Comparison of ENCODE assay signal across 9 cellular contexts in the genomic region with DNA sequence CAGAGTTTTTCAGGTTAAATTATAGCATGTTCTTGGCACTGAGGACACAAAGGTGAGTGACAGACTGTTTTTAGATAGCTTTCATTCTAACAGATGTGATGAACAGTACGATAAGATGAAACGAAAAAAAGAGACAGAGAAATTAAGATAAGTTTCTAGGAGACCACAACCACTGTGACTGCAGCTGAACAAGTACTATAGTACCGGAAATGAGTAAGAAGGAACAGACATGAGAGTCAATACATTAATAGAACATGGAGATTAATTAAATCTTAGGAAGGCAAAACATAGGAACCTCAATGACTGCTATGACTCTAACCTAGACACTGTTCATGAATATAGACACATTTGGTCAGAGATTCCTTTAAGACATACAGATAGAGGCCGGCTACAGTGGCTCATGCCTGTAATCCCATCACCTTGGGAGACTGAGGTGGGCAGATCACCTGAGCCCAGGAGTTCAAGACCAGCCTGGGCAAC. TPM values are rescaled to one million over a fixed set of nuclear protein-coding genes. Genes with fewer than 3 reads are reported as not detected.
DNase-seq lines count a peak whose midpoint lies in the region; ATAC-seq and TF ChIP-seq lines count a peak whose summit lies in the region.
"Had no signal": no experiment of that assay in that cellular context is flagged by ENCODE, and none has a peak within 500 bp of the region (broad histone marks: within the 10 kb centered on the region; RNA-seq: fewer than 3 reads in every experiment).

No MANE protein-coding gene starts in this region.

- BruUV-seq in mammary epithelial cell (replicated peaks; lab: Mats Ljungman, UMichigan): no TSS peak

- DNase-seq in CD4-positive, alpha-beta memory T cell: peak; percentile 38 to 50 (median 39)
- DNase-seq in activated CD4-positive, alpha-beta T cell treated with anti-CD3 and anti-CD28 coated beads, Interleukin-2, amount 10 ng/mL, durations not matched to agents 7 days and 5 days: peak; percentile 48
- DNase-seq in NCI-H748 (lab: John Stamatoyannopoulos, UW; ENCODE audit: unreplicated experiment) (no peak), dermis blood vessel endothelial cell (no peak), NCI-H1092 (lab: John Stamatoyannopoulos, UW) (no peak), mammary epithelial cell (no peak)

- peaks cover 1 to 4% of the 10 kb centered on the region in 2 donors for H3K36me3 Mint-ChIP-seq in CD4-positive, alpha-beta memory T cell
- H3K36me3 Mint-ChIP-seq in activated CD4-positive, alpha-beta T cell treated with anti-CD3 and anti-CD28 coated beads, Interleukin-2, amount 10 ng/mL, durations not matched to agents 7 days and 5 days (ENCODE audit: low read depth): peaks cover 30% of the 10 kb centered on the region

- H3K9ac ChIP-seq in mammary epithelial cell (ENCODE audit: insufficient read depth, low read length): no peak overlapping the region

- H3K4me1 ChIP-seq in CD4-positive, alpha-beta memory T cell (ENCODE audit: insufficient read depth, low read length): peaks cover 42% of the 10 kb centered on the region
- no peaks in the 10 kb centered on the region for H3K4me1 ChIP-seq in mammary epithelial cell (ENCODE audit: insufficient read depth, low read length)

- no peaks in the 10 kb centered on the region for H3K27me3 ChIP-seq in CD4-positive, alpha-beta memory T cell (ENCODE audit: insufficient read depth, low read length)
- H3K27me3 ChIP-seq in mammary epithelial cell (ENCODE audit: insufficient read depth, low read length): no peaks in the 10 kb centered on the region
- H3K27me3 ChIP-seq: neutrophil had no signal

- H3K36me3 ChIP-seq in CD4-positive, alpha-beta memory T cell (ENCODE audit: insufficient read depth, low read length): no peaks in the 10 kb centered on the region
- H3K36me3 ChIP-seq in mammary epithelial cell (ENCODE audit: insufficient read depth, low read length): no peaks in the 10 kb centered on the region
- H3K36me3 ChIP-seq: neutrophil had no signal

- no peaks in the 10 kb centered on the region for H3K27me3 Mint-ChIP-seq in CD4-positive, alpha-beta memory T cell
- no peaks in the 10 kb centered on the region for H3K27me3 Mint-ChIP-seq in activated CD4-positive, alpha-beta T cell treated with anti-CD3 and anti-CD28 coated beads, Interleukin-2, amount 10 ng/mL, durations not matched to agents 7 days and 5 days

- H3K79me2 ChIP-seq in mammary epithelial cell (ENCODE audit: insufficient read depth, low read length): peaks cover 12% of the 10 kb centered on the region

- H3K4me3 ChIP-seq in CD4-positive, alpha-beta memory T cell (ENCODE audit: low read length in 2 of 2): peak overlapping the region in 1 of 2 donors; percentile 32
- H3K4me3 ChIP-seq in mammary epithelial cell (replicated peaks in 1 of 3; ENCODE audit: insufficient read depth in 1 of 3, low read depth in 2 of 3, low read length in 3 of 3): no peak overlapping the region

- peak overlapping the region; percentile 17 to 78 (median 69) for H3K4me3 Mint-ChIP-seq in CD4-positive, alpha-beta memory T cell
- H3K4me3 Mint-ChIP-seq in activated CD4-positive, alpha-beta T cell treated with anti-CD3 and anti-CD28 coated beads, Interleukin-2, amount 10 ng/mL, durations not matched to agents 7 days and 5 days: peak overlapping the region; percentile 48

- CTCF ChIA-PET in CD4-positive, alpha-beta memory T cell (lab: Charles Lee; ENCODE audit: partially characterized antibody): no interaction called here
- CTCF ChIA-PET in activated CD4-positive, alpha-beta T cell treated with anti-CD3 and anti-CD28 coated beads, Interleukin-2, amount 10 ng/mL, durations not matched to agents 7 days and 5 days (lab: Charles Lee): interaction anchor here (0.6 to 0.7 kb wide), 2 partner anchors 77 to 840 kb away, joined by 3 to 4 read pairs; no protein-coding TSS in a partner anchor
- CTCF ChIA-PET in mammary epithelial cell (lab: Charles Lee; ENCODE audit: low non-redundant PET): no interaction called here

- ATAC-seq in GM19324 (IDR thresholded peaks at IDR 0.05; ENCODE audit: low FRiP score, unreplicated experiment) (peak; percentile 77), HG03039 (IDR thresholded peaks at IDR 0.05; ENCODE audit: unreplicated experiment) (peak; percentile 91)

- H4K20me1 ChIP-seq in mammary epithelial cell (ENCODE audit: insufficient read depth, low read length): no peaks in the 10 kb centered on the region

- intact Hi-C loops in CD4-positive, alpha-beta memory T cell (cut with micrococcal nuclease): loop anchor here (5.0 kb wide), 1 partner anchor 78 kb away; no protein-coding TSS in a partner anchor
- intact Hi-C loops in mammary epithelial cell (cut with micrococcal nuclease): no loop called here

- peaks cover 37 to 60% (median 47%) of the 10 kb centered on the region in 4 donors for H3K4me1 Mint-ChIP-seq in CD4-positive, alpha-beta memory T cell
- H3K4me1 Mint-ChIP-seq in activated CD4-positive, alpha-beta T cell treated with anti-CD3 and anti-CD28 coated beads, Interleukin-2, amount 10 ng/mL, durations not matched to agents 7 days and 5 days: peaks cover 52% of the 10 kb centered on the region

- POLR2A ChIA-PET in CD4-positive, alpha-beta memory T cell (lab: Charles Lee; ENCODE audit: partially characterized antibody): interaction anchor here (1.0 kb wide), 1 partner anchor 40 kb away, joined by 4 read pairs; a partner anchor contains a TSS
- POLR2A ChIA-PET in activated CD4-positive, alpha-beta T cell treated with anti-CD3 and anti-CD28 coated beads, Interleukin-2, amount 10 ng/mL, durations not matched to agents 7 days and 5 days (lab: Charles Lee): no interaction called here

- H2AFZ ChIP-seq in mammary epithelial cell (ENCODE audit: low read depth, low read length): no peak overlapping the region

- H3K9me3 ChIP-seq in CD4-positive, alpha-beta memory T cell (ENCODE audit: control insufficient read depth in 1 of 2, low read length in 2 of 2): no peaks in the 10 kb centered on the region
- H3K9me3 ChIP-seq in mammary epithelial cell (replicated peaks; ENCODE audit: insufficient read depth, low read length): no peaks in the 10 kb centered on the region
- H3K9me3 ChIP-seq: neutrophil had no signal

- no peak for TF ChIP-seq CTCF in mammary epithelial cell (conservative IDR thresholded peaks at IDR 0.05 in 1 of 2, IDR thresholded peaks at IDR 0.05 in 1 of 2; ENCODE audit: extremely low read depth in 1 of 2, insufficient read depth in 1 of 2, low read depth in 1 of 2, low read length in 2 of 2)

- no peak overlapping the region for H3K4me2 ChIP-seq in mammary epithelial cell (ENCODE audit: insufficient read depth, low read depth, low read length)

- no peaks in the 10 kb centered on the region for H3K9me3 Mint-ChIP-seq in CD4-positive, alpha-beta memory T cell
- H3K9me3 Mint-ChIP-seq in activated CD4-positive, alpha-beta T cell treated with anti-CD3 and anti-CD28 coated beads, Interleukin-2, amount 10 ng/mL, durations not matched to agents 7 days and 5 days: no peaks in the 10 kb centered on the region

- H3K27ac Mint-ChIP-seq in CD4-positive, alpha-beta memory T cell: peak overlapping the region; percentile 19 to 92 (median 90)
- peak overlapping the region; percentile 85 for H3K27ac Mint-ChIP-seq in activated CD4-positive, alpha-beta T cell treated with anti-CD3 and anti-CD28 coated beads, Interleukin-2, amount 10 ng/mL, durations not matched to agents 7 days and 5 days

- peak overlapping the region; percentile 22 for H3K27ac ChIP-seq in CD4-positive, alpha-beta memory T cell (ENCODE audit: low read depth, low read length)
- no peak overlapping the region for H3K27ac ChIP-seq in mammary epithelial cell (ENCODE audit: insufficient read depth, low read depth, low read length)
- H3K27ac ChIP-seq: neutrophil had no signal

- dilution Hi-C loops in mammary epithelial cell (cut with HindIII; ENCODE audit: low sequenced_read_pairs): no loop called here

- in situ Hi-C loops in mammary epithelial cell (cut with MboI; ENCODE audit: low sequenced_read_pairs in 2 of 2): no loop called here

- WGBS in mammary epithelial cell (ENCODE audit: low coverage, missing lambda C conversion rate): 79% methylated on average over 3 of the region's 4 CpGs

RNA-seq across cellular contexts. Expression of a gene that starts 40.2 kb away (rescaled TPM):
- 10 to 100 TPM; 63.8 to 69.9 TPM for total RNA-seq in CD4-positive, alpha-beta memory T cell
- 10 to 100 TPM; 49.0 to 59.5 TPM for polyA plus RNA-seq in CD4-positive, alpha-beta memory T cell
- total RNA-seq in activated CD4-positive, alpha-beta T cell treated with anti-CD3 and anti-CD28 coated beads, Interleukin-2, amount 10 ng/mL, durations not matched to agents 7 days and 5 days: 10 to 100 TPM; 71.5 to 74.7 TPM
- 106 and 170 TPM in 2 replicates for total RNA-seq in dermis blood vessel endothelial cell
- total RNA-seq in mammary epithelial cell: 10 to 100 TPM; 81.3 to 98.7 TPM
- polyA plus RNA-seq in mammary epithelial cell: 46.6 TPM
- 85.6 TPM for polyA minus RNA-seq in mammary epithelial cell

Comparison
In these comparisons a context has a peak if more than half of its experiments do, and no peak if none do; other contexts are left out.
1. DNase-seq: peak in CD4-positive, alpha-beta memory T cell (5 of 5) and activated CD4-positive, alpha-beta T cell treated with anti-CD3 and anti-CD28 coated beads, Interleukin-2, amount 10 ng/mL, durations not matched to agents 7 days and 5 days (single experiment); none in NCI-H748 (single experiment), dermis blood vessel endothelial cell (single experiment), NCI-H1092 (single experiment) and mammary epithelial cell (single experiment).